ENCODE assay signal across 9 cellular contexts in the genomic region with DNA sequence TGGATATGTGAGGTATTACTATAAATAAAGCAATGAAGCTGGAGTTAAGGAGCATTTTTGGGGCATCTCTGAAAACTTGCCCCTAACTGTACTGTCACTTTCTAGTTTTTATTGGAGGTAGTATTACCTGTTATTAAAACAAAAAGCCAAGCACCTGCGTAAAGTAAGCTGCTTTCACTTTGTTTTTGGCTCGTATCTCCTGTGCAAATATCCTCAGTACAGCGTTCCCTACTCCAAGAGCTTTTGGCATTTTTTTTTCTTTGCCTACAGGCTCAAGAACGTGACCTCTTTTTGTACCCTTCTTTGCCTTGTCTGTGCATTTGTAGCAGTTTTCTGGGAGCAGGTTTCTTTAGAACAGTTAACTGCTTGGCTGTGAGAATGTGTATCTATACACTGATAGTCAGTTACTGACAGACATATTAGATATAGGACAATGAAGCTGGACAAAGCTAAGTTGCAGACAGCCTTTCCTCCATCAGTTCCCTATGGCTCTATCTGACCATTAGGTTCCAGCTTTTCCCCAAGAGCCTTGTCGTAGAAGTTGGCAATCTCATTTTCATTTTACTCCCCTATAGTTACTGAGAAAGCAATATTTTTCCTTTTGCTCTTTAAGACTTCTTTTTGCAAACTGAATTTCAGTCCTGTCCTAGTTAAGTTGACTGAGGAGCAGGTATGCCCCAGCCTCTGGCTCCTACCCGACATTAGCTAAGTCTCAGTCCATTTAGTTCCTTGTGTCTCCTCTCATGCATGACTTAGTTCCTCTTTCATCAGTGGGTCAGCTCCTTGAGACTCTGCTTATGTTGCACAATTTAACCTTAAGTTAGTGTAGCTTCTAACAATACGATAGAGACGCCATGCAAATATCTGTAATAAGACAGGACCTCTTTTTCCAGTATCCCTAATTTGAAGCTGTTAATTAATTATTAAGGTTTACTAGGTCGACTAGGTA. TPM values are rescaled to one million over a fixed set of nuclear protein-coding genes. Genes with fewer than 3 reads are reported as not detected.
DNase-seq lines count a peak whose midpoint lies in the region; ATAC-seq, FAIRE-seq and TF ChIP-seq lines count a peak whose summit lies in the region.
"Had no signal": no experiment of that assay in that cellular context is flagged by ENCODE, and none has a peak within 500 bp of the region (broad histone marks: within the 10 kb centered on the region; RNA-seq: fewer than 3 reads in every experiment).

No MANE protein-coding gene starts in this region.

- H3K4me3 ChIP-seq in kidney (ENCODE audit: low read length in 2 of 2) (peak overlapping the region; percentile 25 to 37), upper lobe of left lung (peak overlapping the region in 1 of 4 donors; percentile 10)

- in situ Hi-C loops in GM13977 (cut with MboI; ENCODE audit: low pct_unique_long_range_greater_than_20kb, low sequenced_read_pairs, unreplicated experiment): no loop called here

- intact Hi-C loops in kidney (cut with DNase I): no loop called here
- intact Hi-C loops in cardiac septum (cut with DNase I): no loop called here

- no peaks in the 10 kb centered on the region for H3K9me3 ChIP-seq in kidney (ENCODE audit: control insufficient read depth in 1 of 2, low read length in 2 of 2)
- no peaks in the 10 kb centered on the region for H3K9me3 ChIP-seq in upper lobe of left lung

- no peaks in the 10 kb centered on the region for H3K4me1 ChIP-seq in kidney (ENCODE audit: control insufficient read depth in 1 of 2, insufficient read depth in 1 of 2, low read depth in 1 of 2, low read length in 2 of 2)
- H3K4me1 ChIP-seq in upper lobe of left lung: no peaks in the 10 kb centered on the region

- H3K4me3 Mint-ChIP-seq in immature natural killer cell: no peak overlapping the region

- H3K27me3 ChIP-seq in upper lobe of left lung: no peaks in the 10 kb centered on the region

- peaks cover 4 to 5% (median 5%) of the 10 kb centered on the region in 3 donors for H3K36me3 Mint-ChIP-seq in immature natural killer cell

- H3K27ac ChIP-seq in kidney (ENCODE audit: low read depth in 2 of 2, low read length in 2 of 2) (peak overlapping the region; percentile 13 to 23), upper lobe of left lung (peak overlapping the region in 1 of 4 donors; percentile 23)

- peak overlapping the region in 1 of 2 donors; percentile 10 for H3K9ac ChIP-seq in kidney (ENCODE audit: low read length in 2 of 2)

- ATAC-seq in GM21529 (IDR thresholded peaks at IDR 0.05; ENCODE audit: unreplicated experiment): peak; percentile 99
- ATAC-seq in HG03520 (IDR thresholded peaks at IDR 0.05; ENCODE audit: unreplicated experiment): peak; percentile 99
- no peak for ATAC-seq in upper lobe of left lung (ENCODE audit: low FRiP score in 2 of 2)

- 40 to 63% methylated on average over 9 of the region's 9 CpGs for WGBS in upper lobe of left lung, 2 donors

- no peak overlapping the region for H3K27ac Mint-ChIP-seq in immature natural killer cell

- FAIRE-seq in kidney (lab: Jason Lieb, UNC): no peak

- TF ChIP-seq POLR2A in upper lobe of left lung (IDR thresholded peaks at IDR 0.05): no peak

- H3K27me3 Mint-ChIP-seq in immature natural killer cell (ENCODE audit: low read depth in 3 of 3): peaks cover 0 to 2% (median 0%) of the 10 kb centered on the region in 3 donors

- TF ChIP-seq EP300 in upper lobe of left lung (IDR thresholded peaks at IDR 0.05): no peak

- DNase-seq in GM13977 (ENCODE audit: low spot score) (peak; percentile 40), kidney (no peak), cardiac septum (ENCODE audit: low spot score) (no peak), immature natural killer cell (no peak), NCI-H1105 (lab: John Stamatoyannopoulos, UW) (no peak), upper lobe of left lung (no peak)
- DNase-seq: NCI-H345 had no signal

- H3K36me3 ChIP-seq in kidney (ENCODE audit: control insufficient read depth in 1 of 2, insufficient read depth in 2 of 2, low read length in 2 of 2): no peaks in the 10 kb centered on the region
- no peaks in the 10 kb centered on the region for H3K36me3 ChIP-seq in upper lobe of left lung

- H3K4me1 Mint-ChIP-seq in immature natural killer cell: no peaks in the 10 kb centered on the region

- no peaks in the 10 kb centered on the region for H3K9me3 Mint-ChIP-seq in immature natural killer cell

- TF ChIP-seq CTCF in GM13977 (IDR thresholded peaks at IDR 0.05; ENCODE audit: extremely low read depth, insufficient read depth, missing control alignments): no peak
- no peak for TF ChIP-seq CTCF in kidney (IDR thresholded peaks at IDR 0.05; ENCODE audit: borderline replicate concordance, extremely low read depth, insufficient read depth)
- TF ChIP-seq CTCF in upper lobe of left lung (IDR thresholded peaks at IDR 0.05): no peak

RNA-seq across cellular contexts. Expression of a gene that starts 15.3 kb away (rescaled TPM):
- total RNA-seq in kidney (22.6 TPM), cardiac septum (10.8 TPM), upper lobe of left lung (10 to 100 TPM in 3 of 6 donors, 1 to 10 TPM in 3; 4.2 to 16.8 (median 9.7) TPM)
- polyA plus RNA-seq in kidney (ENCODE audit: insufficient read depth, low read depth, low replicate concordance) (7.0 TPM), immature natural killer cell (10 to 100 TPM; 17.3 to 25.0 (median 21.5) TPM)

Comparison
In these comparisons a context has a peak if more than half of its experiments do, and no peak if none do; other contexts are left out.
1. ATAC-seq: peak in GM21529 (single experiment) and HG03520 (single experiment); none in upper lobe of left lung (0 of 2).